ENCODE assay signal across 27 cellular contexts in genomic region chr6:128847481-128848168, GRCh38. TPM values are rescaled to one million over a fixed set of nuclear protein-coding genes. Genes with fewer than 3 reads are reported as not detected.
"Had no signal": no experiment of that assay in that cellular context is flagged by ENCODE, and none has a peak within 500 bp of the region (broad histone marks: within the 10 kb centered on the region; RNA-seq: fewer than 3 reads in every experiment).

No MANE protein-coding gene starts in this region.

- H3K4me1 ChIP-seq: colonic mucosa, left lung, stomach, thyroid gland, upper lobe of right lung had no signal

- H3K27ac ChIP-seq: colonic mucosa, left lung, ovary, skin epidermis, stomach, thyroid gland, upper lobe of right lung had no signal

- H3K4me3 ChIP-seq: colonic mucosa, left lung, lung, mucosa of descending colon, ovary, skin epidermis, stomach, thyroid gland, upper lobe of right lung had no signal

- H3K27me3 ChIP-seq: colonic mucosa, left lung, ovary, stomach, thyroid gland, upper lobe of right lung had no signal

- FAIRE-seq: bronchial epithelial cell had no signal

- H3K36me3 ChIP-seq: colonic mucosa, left lung, ovary, stomach, thyroid gland, upper lobe of right lung had no signal

- H3K9me3 ChIP-seq: colonic mucosa, left lung, mucosa of descending colon, ovary, stomach, thyroid gland, upper lobe of right lung had no signal

- DNase-seq: activated CD4-positive, alpha-beta memory T cell treated with anti-CD3 and anti-CD28 coated beads, Interleukin-2, amount 10 ng/mL, durations not matched to agents 7 days and 5 days; activated CD4-positive, alpha-beta T cell treated with anti-CD3 and anti-CD28 coated beads for 1 hour; activated CD4-positive, alpha-beta T cell treated with anti-CD3 and anti-CD28 coated beads, Interleukin-2, amount 10 ng/mL, durations not matched to agents 7 days and 5 days; activated CD8-positive, alpha-beta memory T cell treated with anti-CD3 and anti-CD28 coated beads, Interleukin-2, amount 50 U/mL, for 48 hours; activated gamma-delta T cell; activated naive CD4-positive, alpha-beta T cell treated with anti-CD3 and anti-CD28 coated beads, Interleukin-2, amount 10 ng/mL, durations not matched to agents 7 days and 5 days; activated naive CD8-positive, alpha-beta T cell treated with anti-CD3 and anti-CD28 coated beads, Interleukin-2, amount 10 ng/mL, durations not matched to agents 7 days and 5 days; activated T-cell treated with anti-CD3 and anti-CD28 coated beads, Interleukin-2, amount 50 U/mL, for 24 hours; amniotic stem cell; colonic mucosa; effector memory CD4-positive, alpha-beta T cell; erythroblast; foreskin fibroblast; kidney glomerular epithelial cell; left lung; mucosa of descending colon; ovary; stimulated activated CD4-positive, alpha-beta T cell treated with anti-CD3 and anti-CD28 coated beads, Interleukin-4, amount 100 ng/mL, for 24 hours; stimulated activated CD8-positive, alpha-beta memory T cell treated with anti-CD3 and anti-CD28 coated beads, Interleukin-4, amount 100 ng/mL, for 48 hours; stimulated activated naive B cell treated with anti-CD40 and anti-IgM and Interleukin-4, amounts not matched to agents 10 μg/mL and 1 μg/mL and 100 μg/mL, for 72 hours; stomach; T-helper 2 cell; thyroid gland; upper lobe of right lung had no signal

RNA-seq across cellular contexts. Expression of gene LAMA2, which starts 35.3 kb away (rescaled TPM):
- total RNA-seq: activated naive CD8-positive, alpha-beta T cell treated with anti-CD3 and anti-CD28 coated beads, Interleukin-2, amount 10 ng/mL, durations not matched to agents 7 days and 5 days had no signal
